In genomic region chr3:178482981-178483380, GRCh38 we compare ENCODE assay signal across 18 cellular contexts. TPM values are rescaled to one million over a fixed set of nuclear protein-coding genes. Genes with fewer than 3 reads are reported as not detected.
"Had no signal": no experiment of that assay in that cellular context is flagged by ENCODE, and none has a peak within 500 bp of the region (broad histone marks: within the 10 kb centered on the region; RNA-seq: fewer than 3 reads in every experiment).

No MANE protein-coding gene starts in this region.

- ATAC-seq: foreskin keratinocyte; stimulated activated effector memory CD8-positive, alpha-beta T cell treated with anti-CD3 and anti-CD28 coated beads, Interleukin-12 subunit alpha, Interleukin-12 subunit beta, amount 100 ng/mL, for 72 hours had no signal

- H3K9me3 Mint-ChIP-seq: endodermal cell; neural progenitor cell; stimulated activated effector memory CD8-positive, alpha-beta T cell treated with anti-CD3 and anti-CD28 coated beads, Interleukin-12 subunit alpha, Interleukin-12 subunit beta, amount 100 ng/mL, for 72 hours; T-helper 2 cell treated with Interferon-gamma antibody and Interleukin-4, amounts not matched to agents 5 μg/mL and 100 μg/mL, for 36 hours had no signal

- H3K36me3 ChIP-seq: breast epithelium, neural progenitor cell, right atrium auricular region, tibial nerve, vagina had no signal

- H3K9me3 ChIP-seq: breast epithelium, right atrium auricular region, tibial nerve, vagina had no signal

- H3K27ac ChIP-seq: breast epithelium, foreskin keratinocyte, neural progenitor cell, right atrium auricular region, tibial nerve, vagina had no signal

- H3K9ac ChIP-seq: neural progenitor cell had no signal

- DNase-seq: activated CD4-positive, alpha-beta T cell treated with anti-CD3 and anti-CD28 coated beads, Interleukin-2, amount 50 U/mL, for 48 hours; activated CD4-positive, CD25-positive, alpha-beta regulatory T cell treated with anti-CD3 and anti-CD28 coated beads, Interleukin-2, amount 50 U/mL, for 72 hours; activated gamma-delta T cell; activated T-cell treated with anti-CD3 and anti-CD28 coated beads, Interleukin-2, amount 50 U/mL, for 48 hours; anterior cingulate cortex; dermis blood vessel endothelial cell; endodermal cell; foreskin keratinocyte; head of caudate nucleus had no signal

- H2AFZ ChIP-seq: neural progenitor cell had no signal

- H3K27me3 ChIP-seq: breast epithelium, foreskin keratinocyte, neural progenitor cell, right atrium auricular region, tibial nerve, vagina had no signal

- H3K4me1 ChIP-seq: breast epithelium, foreskin keratinocyte, neural progenitor cell, tibial nerve, vagina had no signal

- H3K36me3 Mint-ChIP-seq: activated naive CD8-positive, alpha-beta T cell; neural progenitor cell; stimulated activated effector memory CD8-positive, alpha-beta T cell treated with anti-CD3 and anti-CD28 coated beads, Interleukin-12 subunit alpha, Interleukin-12 subunit beta, amount 100 ng/mL, for 72 hours had no signal

- H3K27ac Mint-ChIP-seq: activated naive CD8-positive, alpha-beta T cell; endodermal cell; neural progenitor cell; stimulated activated effector memory CD8-positive, alpha-beta T cell treated with anti-CD3 and anti-CD28 coated beads, Interleukin-12 subunit alpha, Interleukin-12 subunit beta, amount 100 ng/mL, for 72 hours; T-helper 2 cell treated with Interferon-gamma antibody and Interleukin-4, amounts not matched to agents 5 μg/mL and 100 μg/mL, for 36 hours had no signal

- H3K4me3 Mint-ChIP-seq: activated naive CD8-positive, alpha-beta T cell; endodermal cell; neural progenitor cell; stimulated activated effector memory CD8-positive, alpha-beta T cell treated with anti-CD3 and anti-CD28 coated beads, Interleukin-12 subunit alpha, Interleukin-12 subunit beta, amount 100 ng/mL, for 72 hours; T-helper 2 cell treated with Interferon-gamma antibody and Interleukin-4, amounts not matched to agents 5 μg/mL and 100 μg/mL, for 36 hours had no signal

- H3K4me2 ChIP-seq: neural progenitor cell had no signal

- H3K4me3 ChIP-seq: breast epithelium, neural progenitor cell, right atrium auricular region, tibial nerve, vagina had no signal

- H3K4me1 Mint-ChIP-seq: stimulated activated effector memory CD8-positive, alpha-beta T cell treated with anti-CD3 and anti-CD28 coated beads, Interleukin-12 subunit alpha, Interleukin-12 subunit beta, amount 100 ng/mL, for 72 hours had no signal

RNA-seq across cellular contexts. Expression of gene KCNMB2, which starts 53.3 kb away (rescaled TPM):
- total RNA-seq: dermis blood vessel endothelial cell, endodermal cell, foreskin keratinocyte, mesenteric fat pad, tibial nerve had no signal
- polyA plus RNA-seq: foreskin keratinocyte had no signal
